In genomic region chr3:70531063-70531657, GRCh38 we compare ENCODE assay signal across 8 cellular contexts.
DNase-seq lines count a peak whose midpoint lies in the region; ATAC-seq and TF ChIP-seq lines count a peak whose summit lies in the region.

No MANE protein-coding gene starts in this region.

- DNase-seq in AML-193 (lab: John Stamatoyannopoulos, UW) (peak; percentile 27 to 50), HFFc6 (peak; percentile 12), WTC11 (ENCODE audit: low spot score) (no peak), kidney glomerular epithelial cell (lab: John Stamatoyannopoulos, UW) (peak; percentile 45), C1 segment of cervical spinal cord (lab: John Stamatoyannopoulos, UW) (no peak), foreskin melanocyte (no peak)
- no peak for DNase-seq in activated CD4-positive, alpha-beta memory T cell treated with anti-CD3 and anti-CD28 coated beads for 36 hours

- H3K27ac Mint-ChIP-seq in HFFc6 (no peak overlapping the region), WTC11 (no peak overlapping the region)
- no peak overlapping the region for H3K27ac Mint-ChIP-seq in activated CD4-positive, alpha-beta memory T cell treated with anti-CD3 and anti-CD28 coated beads for 36 hours

- no peaks in the 10 kb centered on the region for H3K36me3 Mint-ChIP-seq in HFFc6 (ENCODE audit: low read depth)
- H3K36me3 Mint-ChIP-seq in WTC11: no peaks in the 10 kb centered on the region
- no peaks in the 10 kb centered on the region for H3K36me3 Mint-ChIP-seq in activated CD4-positive, alpha-beta memory T cell treated with anti-CD3 and anti-CD28 coated beads for 36 hours

- intact Hi-C loops in activated CD4-positive, alpha-beta memory T cell treated with anti-CD3 and anti-CD28 coated beads for 36 hours (cut with micrococcal nuclease): loop anchor here (5.0 kb wide), 1 partner anchor 1056 kb away; no protein-coding TSS in a partner anchor

- ATAC-seq in WTC11 (no peak), HG02938 (IDR thresholded peaks at IDR 0.05; ENCODE audit: unreplicated experiment) (no peak)

- H3K27me3 Mint-ChIP-seq in HFFc6 (ENCODE audit: insufficient read depth): peaks cover 5% of the 10 kb centered on the region
- peaks cover 71% of the 10 kb centered on the region for H3K27me3 Mint-ChIP-seq in WTC11 (ENCODE audit: low read depth)
- H3K27me3 Mint-ChIP-seq in activated CD4-positive, alpha-beta memory T cell treated with anti-CD3 and anti-CD28 coated beads for 36 hours: peaks cover 24% of the 10 kb centered on the region

- POLR2A ChIA-PET in WTC11 (lab: Charles Lee): no interaction called here
- POLR2A ChIA-PET in activated CD4-positive, alpha-beta memory T cell treated with anti-CD3 and anti-CD28 coated beads for 36 hours (lab: Charles Lee): no interaction called here

- H3K9me3 Mint-ChIP-seq in HFFc6 (no peaks in the 10 kb centered on the region), WTC11 (0 out of 2 replicates have a peak, but pooled peaks cover 4% of the 10 kb centered on the region)
- H3K9me3 Mint-ChIP-seq in activated CD4-positive, alpha-beta memory T cell treated with anti-CD3 and anti-CD28 coated beads for 36 hours: no peaks in the 10 kb centered on the region

- CTCF ChIA-PET in WTC11 (lab: Charles Lee): interaction anchor here (0.8 to 2.8 kb wide), 7 partner anchors 11 to 492 kb away, joined by 3 to 15 read pairs (median 3); no protein-coding TSS in a partner anchor
- CTCF ChIA-PET in activated CD4-positive, alpha-beta memory T cell treated with anti-CD3 and anti-CD28 coated beads for 36 hours (lab: Charles Lee): interaction anchor here (1.0 to 1.7 kb wide), 3 partner anchors 16 to 441 kb away, joined by 3 to 7 read pairs (median 3); no protein-coding TSS in a partner anchor

- peaks cover 8% of the 10 kb centered on the region; the same call in 1 of the 2 replicates for H3K4me1 Mint-ChIP-seq in HFFc6 (ENCODE audit: low read depth)
- H3K4me1 Mint-ChIP-seq in WTC11: peaks cover 61% of the 10 kb centered on the region
- no peaks in the 10 kb centered on the region for H3K4me1 Mint-ChIP-seq in activated CD4-positive, alpha-beta memory T cell treated with anti-CD3 and anti-CD28 coated beads for 36 hours (ENCODE audit: low read depth)

- TF ChIP-seq CTCF in HFFc6 (IDR thresholded peaks at IDR 0.05) (peak; percentile 87), WTC11 (IDR thresholded peaks at IDR 0.05) (peak; percentile 30; the same call in 1 of the 2 replicates)

- H3K4me3 Mint-ChIP-seq in HFFc6 (no peak overlapping the region), WTC11 (no peak overlapping the region)
- no peak overlapping the region for H3K4me3 Mint-ChIP-seq in activated CD4-positive, alpha-beta memory T cell treated with anti-CD3 and anti-CD28 coated beads for 36 hours

TF ChIP-seq in WTC11, 78 proteins besides CTCF, POLR2A, EP300 and RAD21:
- TF ChIP-seq GTF2I (CRISPR knock-in tag; conservative IDR thresholded peaks at IDR 0.05) (no peak), E2F1 (CRISPR knock-in tag; IDR thresholded peaks at IDR 0.05) (no peak), TP53 (CRISPR knock-in tag; IDR thresholded peaks at IDR 0.05) (no peak), NFATC4 (CRISPR knock-in tag; IDR thresholded peaks at IDR 0.05) (no peak)
TF ChIP-seq in WTC11: peak in this region for 0.

Comparison
In these comparisons a context has a peak if more than half of its experiments do, and no peak if none do; other contexts are left out.
1. DNase-seq: peak in AML-193 (2 of 2), HFFc6 (single experiment) and kidney glomerular epithelial cell (single experiment); none in WTC11 (single experiment), activated CD4-positive, alpha-beta memory T cell treated with anti-CD3 and anti-CD28 coated beads for 36 hours (single experiment), C1 segment of cervical spinal cord (0 of 14) and foreskin melanocyte (single experiment).